Comparison of ENCODE assay signal across 15 cellular contexts in genomic region chr3:16793321-16793720, GRCh38.
"Had no signal": no experiment of that assay in that cellular context is flagged by ENCODE, and none has a peak within 500 bp of the region (broad histone marks: within the 10 kb centered on the region; RNA-seq: fewer than 3 reads in every experiment).

No MANE protein-coding gene starts in this region.

- H3K79me2 ChIP-seq: hepatocyte had no signal

- H3K27ac ChIP-seq: esophagus squamous epithelium, gastroesophageal sphincter, hepatocyte, right atrium auricular region, sigmoid colon, skin epidermis had no signal

- H3K4me3 ChIP-seq: esophagus squamous epithelium, gastroesophageal sphincter, hepatocyte, right atrium auricular region, sigmoid colon, skin epidermis had no signal

- H3K4me1 ChIP-seq: esophagus squamous epithelium, gastroesophageal sphincter had no signal

- FAIRE-seq: colon had no signal

- H3K9me3 ChIP-seq: esophagus squamous epithelium, gastroesophageal sphincter, sigmoid colon had no signal

- H3K36me3 ChIP-seq: esophagus squamous epithelium, gastroesophageal sphincter, right atrium auricular region, sigmoid colon had no signal

- DNase-seq: dermis blood vessel endothelial cell; esophagus squamous epithelium; foreskin fibroblast; naive thymus-derived CD4-positive, alpha-beta T cell; posterior cingulate gyrus; sigmoid colon; stimulated activated CD4-positive, alpha-beta T cell treated with anti-CD3 and anti-CD28 coated beads, Interleukin-2, amount 100 ng/mL, for 24 hours; stimulated activated CD4-positive, alpha-beta T cell treated with anti-CD3 and anti-CD28 coated beads, Interleukin-4, amount 100 ng/mL, for 4 hours; stimulated activated naive B cell treated with anti-CD40 and anti-IgM and Interleukin-4, amounts not matched to agents 10 μg/mL and 1 μg/mL and 100 μg/mL, for 72 hours; trophoblast cell had no signal

- H3K4me2 ChIP-seq: hepatocyte had no signal

- H2AFZ ChIP-seq: hepatocyte had no signal

- H3K27me3 ChIP-seq: esophagus squamous epithelium, gastroesophageal sphincter, hepatocyte, right atrium auricular region, sigmoid colon had no signal
